17 cellular contexts compared by ENCODE assay signal in the genomic region with DNA sequence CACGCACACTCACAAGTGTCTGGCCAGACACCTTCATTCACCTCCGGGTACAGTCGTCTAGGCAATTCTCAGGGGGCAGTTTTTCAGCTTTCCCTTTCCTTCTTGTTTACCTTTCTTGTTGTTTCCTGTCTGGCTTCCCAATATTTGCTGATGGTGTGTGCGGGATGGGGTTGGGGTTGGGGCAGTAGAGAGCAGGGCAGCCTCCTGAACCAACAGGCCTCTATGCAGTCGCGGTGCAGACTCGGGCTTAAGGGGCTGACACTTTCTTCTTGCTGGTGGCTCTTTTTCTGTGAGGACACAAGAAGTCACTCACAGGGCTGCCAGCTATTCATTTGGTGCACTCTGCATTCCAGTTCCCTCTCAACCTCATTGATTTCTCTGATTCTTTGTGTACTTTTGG. TPM values are rescaled to one million over a fixed set of nuclear protein-coding genes. Genes with fewer than 3 reads are reported as not detected.
A peak's percentile ranks its signal among the peaks of the same experiment; 100 is the strongest.
DNase-seq lines count a peak whose midpoint lies in the region; ATAC-seq, FAIRE-seq and TF ChIP-seq lines count a peak whose summit lies in the region.
"Had no signal": no experiment of that assay in that cellular context is flagged by ENCODE, and none has a peak within 500 bp of the region (broad histone marks: within the 10 kb centered on the region; RNA-seq: fewer than 3 reads in every experiment).

No MANE protein-coding gene starts in this region.

- TF ChIP-seq EP300 in HepG2 (IDR thresholded peaks at IDR 0.05; ENCODE audit: low read depth in 2 of 2, low read length in 2 of 2) (no peak), HepG2 (CRISPR knock-in tag; IDR thresholded peaks at IDR 0.05; ENCODE audit: borderline replicate concordance) (no peak)

- no peak for TF ChIP-seq CTCF in right atrium auricular region (IDR thresholded peaks at IDR 0.05)
- no peak for TF ChIP-seq CTCF in HepG2 (CRISPR knock-in tag; IDR thresholded peaks at IDR 0.05)

- peak; percentile 47 for DNase-seq in cardiac septum (ENCODE audit: low spot score)
- no peak for DNase-seq in right atrium auricular region (ENCODE audit: low spot score)
- no peak for DNase-seq in HepG2 (ENCODE audit: low spot score)
- DNase-seq in posterior vena cava (ENCODE audit: low spot score) = peak; percentile 31
- no peak for DNase-seq in stimulated activated naive CD8-positive, alpha-beta T cell treated with anti-CD3 and anti-CD28 coated beads, Interleukin-15, amount 100 ng/mL, for 72 hours
- no peak for DNase-seq in T-helper 1 cell
- DNase-seq in HuH-7.5 (ENCODE audit: low spot score) = no peak
- no peak for DNase-seq in activated T-cell treated with anti-CD3 and anti-CD28 coated beads, Interleukin-2, amount 50 U/mL, for 72 hours
- DNase-seq: AML-193, DMS53, IMR-90, NCI-H1417 treated with DMSO at 0.1 percent for 48 hours, NCI-H2029, NCI-H510A treated with DMSO at 0.1 percent for 48 hours had no signal

- peak overlapping the region in 1 of 2 donors; percentile 94 for H3K27ac Mint-ChIP-seq in stimulated activated naive CD8-positive, alpha-beta T cell treated with anti-CD3 and anti-CD28 coated beads, Interleukin-15, amount 100 ng/mL, for 72 hours
- no peak overlapping the region for H3K27ac Mint-ChIP-seq in activated T-cell treated with anti-CD3 and anti-CD28 coated beads, Interleukin-2, amount 50 U/mL, for 72 hours

- no TSS peak for BruUV-seq in HepG2 (replicated peaks; lab: Mats Ljungman, UMichigan)

- no peak for FAIRE-seq in HepG2 (lab: Jason Lieb, UNC)
- FAIRE-seq: GM18507, RCC 7860 had no signal

- H2AFZ ChIP-seq in HepG2 (ENCODE audit: low read length) = no peak overlapping the region

- H3K4me3 Mint-ChIP-seq in stimulated activated naive CD8-positive, alpha-beta T cell treated with anti-CD3 and anti-CD28 coated beads, Interleukin-15, amount 100 ng/mL, for 72 hours = no peak overlapping the region
- H3K4me3 Mint-ChIP-seq in activated T-cell treated with anti-CD3 and anti-CD28 coated beads, Interleukin-2, amount 50 U/mL, for 72 hours = no peak overlapping the region

- no peak for TF ChIP-seq POLR2A in HepG2 (IDR thresholded peaks at IDR 0.05; ENCODE audit: insufficient read depth in 1 of 2, low read depth in 2 of 2, low read length in 2 of 2)

- H3K27me3 Mint-ChIP-seq in stimulated activated naive CD8-positive, alpha-beta T cell treated with anti-CD3 and anti-CD28 coated beads, Interleukin-15, amount 100 ng/mL, for 72 hours = no peaks in the 10 kb centered on the region
- H3K27me3 Mint-ChIP-seq in activated T-cell treated with anti-CD3 and anti-CD28 coated beads, Interleukin-2, amount 50 U/mL, for 72 hours (ENCODE audit: low read depth) = no peaks in the 10 kb centered on the region

- no peaks in the 10 kb centered on the region for H3K9me3 Mint-ChIP-seq in stimulated activated naive CD8-positive, alpha-beta T cell treated with anti-CD3 and anti-CD28 coated beads, Interleukin-15, amount 100 ng/mL, for 72 hours
- no peaks in the 10 kb centered on the region for H3K9me3 Mint-ChIP-seq in activated T-cell treated with anti-CD3 and anti-CD28 coated beads, Interleukin-2, amount 50 U/mL, for 72 hours

- H3K4me1 Mint-ChIP-seq in stimulated activated naive CD8-positive, alpha-beta T cell treated with anti-CD3 and anti-CD28 coated beads, Interleukin-15, amount 100 ng/mL, for 72 hours = peaks cover 42% of the 10 kb centered on the region
- H3K4me1 Mint-ChIP-seq in activated T-cell treated with anti-CD3 and anti-CD28 coated beads, Interleukin-2, amount 50 U/mL, for 72 hours (ENCODE audit: low read depth) = peaks cover 52% of the 10 kb centered on the region

- CTCF ChIA-PET in HepG2 (lab: Yijun Ruan, JAX; ENCODE audit: low intra/inter-chr PET ratio, low total read pairs) = no interaction called here

- in situ Hi-C loops in HepG2 (cut with HindIII; ENCODE audit: extremely low pct_ligation_motif_present, low pct_unique_long_range_greater_than_20kb) = no loop called here

- intact Hi-C loops in cardiac septum (cut with DNase I) = no loop called here
- intact Hi-C loops in HepG2 (cut with micrococcal nuclease; ENCODE audit: unreplicated experiment) = no loop called here
- intact Hi-C loops in posterior vena cava (cut with DNase I) = no loop called here

- ATAC-seq in HepG2 = peak; percentile 22; the same call in 1 of the 3 replicates
- ATAC-seq in stimulated activated naive CD8-positive, alpha-beta T cell treated with anti-CD3 and anti-CD28 coated beads, Interleukin-15, amount 100 ng/mL, for 72 hours = no peak
- ATAC-seq in activated T-cell treated with anti-CD3 and anti-CD28 coated beads, Interleukin-2, amount 50 U/mL, for 72 hours (replicated peaks in 1 of 2) = no peak

- 47% methylated on average over 3 of the region's 7 CpGs for WGBS in HepG2 (ENCODE audit: low lambda C conversion rate)

- POLR2A ChIA-PET in HepG2 (lab: Yijun Ruan, JAX) = no interaction called here

- H3K36me3 Mint-ChIP-seq in activated T-cell treated with anti-CD3 and anti-CD28 coated beads, Interleukin-2, amount 50 U/mL, for 72 hours (ENCODE audit: insufficient read depth in 2 of 2) = peaks cover 0 to 3% of the 10 kb centered on the region in 2 donors

- TF ChIP-seq RAD21 in HepG2 (CRISPR knock-in tag; IDR thresholded peaks at IDR 0.05) = no peak

- no peak overlapping the region for H3K4me3 ChIP-seq in right atrium auricular region
- no peak overlapping the region for H3K4me3 ChIP-seq in HepG2 (replicated peaks in 1 of 3; ENCODE audit: insufficient read depth in 1 of 3, low read depth in 2 of 3, low read length in 3 of 3)
- H3K4me3 ChIP-seq: HAP-1 had no signal

- H3K4me2 ChIP-seq in HepG2 (ENCODE audit: low read depth, low read length) = no peak overlapping the region

- H3K27me3 ChIP-seq in right atrium auricular region (no peaks in the 10 kb centered on the region), HepG2 (ENCODE audit: control insufficient read depth in 1 of 2, insufficient read depth in 2 of 2, low read length in 2 of 2) (no peaks in the 10 kb centered on the region)

- H3K9ac ChIP-seq in HepG2 (ENCODE audit: insufficient read depth, low read depth, low read length) = no peak overlapping the region

- H3K9me3 ChIP-seq in right atrium auricular region (no peaks in the 10 kb centered on the region), HepG2 (ENCODE audit: low read length) (no peaks in the 10 kb centered on the region)
- H3K9me3 ChIP-seq: HAP-1 had no signal

- H4K20me1 ChIP-seq in HepG2 (ENCODE audit: insufficient read depth, low read length) = no peaks in the 10 kb centered on the region

- H3K36me3 ChIP-seq in right atrium auricular region = no peaks in the 10 kb centered on the region
- H3K36me3 ChIP-seq in HepG2 (replicated peaks in 1 of 2; ENCODE audit: control insufficient read depth in 1 of 2, insufficient read depth in 2 of 2, low read length in 2 of 2) = no peaks in the 10 kb centered on the region
- H3K36me3 ChIP-seq: HAP-1 had no signal

- H3K27ac ChIP-seq in right atrium auricular region (no peak overlapping the region), HepG2 (ENCODE audit: extremely low read length, insufficient read depth, low read length) (no peak overlapping the region)

- H3K79me2 ChIP-seq in HepG2 (ENCODE audit: insufficient read depth, low read length) = no peaks in the 10 kb centered on the region

- H3K4me1 ChIP-seq in right atrium auricular region (peaks cover 0 to 12% of the 10 kb centered on the region in 2 donors), HepG2 (ENCODE audit: insufficient read depth, low read length) (peaks cover 28% of the 10 kb centered on the region)
- H3K4me1 ChIP-seq: HAP-1 had no signal

TF ChIP-seq in HepG2, 621 proteins besides CTCF, POLR2A, EP300 and RAD21 (continues in another document):
- TF ChIP-seq SYNCRIP (IDR thresholded peaks at IDR 0.05; ENCODE audit: insufficient read depth, low read depth, low read length) (no peak), PRMT3 (CRISPR knock-in tag; IDR thresholded peaks at IDR 0.05; ENCODE audit: borderline replicate concordance, low read depth) (no peak), MEIS1 (CRISPR knock-in tag; IDR thresholded peaks at IDR 0.05; ENCODE audit: borderline replicate concordance) (no peak), JUND (CRISPR knock-in tag; IDR thresholded peaks at IDR 0.05) (no peak), DMAP1 (CRISPR knock-in tag; IDR thresholded peaks at IDR 0.05) (no peak), ZNF343 (CRISPR knock-in tag; IDR thresholded peaks at IDR 0.05) (no peak), SRF (IDR thresholded peaks at IDR 0.05; ENCODE audit: low read depth, low read length) (no peak), ZNF333 (CRISPR knock-in tag; IDR thresholded peaks at IDR 0.05; ENCODE audit: borderline replicate concordance) (no peak), SSRP1 (CRISPR knock-in tag; IDR thresholded peaks at IDR 0.05) (no peak)
- TF ChIP-seq, protein P1, sequence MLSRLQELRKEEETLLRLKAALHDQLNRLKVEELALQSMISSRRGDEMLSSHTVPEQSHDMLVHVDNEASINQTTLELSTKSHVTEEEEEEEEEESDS (CRISPR knock-in tag; IDR thresholded peaks at IDR 0.05; ENCODE audit: borderline replicate concordance) = no peak

RNA-seq across cellular contexts. Expression of a gene that starts 56.4 kb away (rescaled TPM):
- total RNA-seq in cardiac septum (29.9 TPM), right atrium auricular region (10 to 100 TPM in 1 of 2 donors, 1 to 10 TPM in 1; 7.8 to 15.8 TPM), HepG2 (2016; rRNA removed; fragmentation: Illumina TruSeq; extraction: Trizol) (1.7 and 3.8 TPM in 2 replicates), posterior vena cava (10 to 100 TPM; 30.4 to 37.8 TPM)
- 0.97 and 1.4 TPM in 2 replicates for total RNA-seq in HepG2 (2016; cell fraction: cytosol; rRNA removed; fragmentation: Illumina TruSeq; extraction: Trizol; ENCODE audit: low read depth)
- total RNA-seq in HepG2 (2016; cell fraction: insoluble cytoplasmic fraction; rRNA removed; fragmentation: Illumina TruSeq; extraction: Trizol) = 1.4 and 2.5 TPM in 2 replicates
- 1.5 and 3.5 TPM in 2 replicates for total RNA-seq in HepG2 (2016; cell fraction: membrane; rRNA removed; fragmentation: Illumina TruSeq; extraction: Trizol)
- 0.56 and 1.4 TPM in 2 replicates for total RNA-seq in HepG2 (2016; cell fraction: nucleus; rRNA removed; fragmentation: Illumina TruSeq; extraction: Trizol)
- 1.4 TPM in 2 replicates for polyA plus RNA-seq in HepG2 (2011; rRNA removed)
- 1.2 and 1.4 TPM in 2 replicates for polyA plus RNA-seq in HepG2 (2011; cell fraction: cytosol; rRNA removed)
- polyA plus RNA-seq in HepG2 (2011; cell fraction: nucleus; rRNA removed) = 0.37 and 0.74 TPM in 2 replicates
- polyA plus RNA-seq in HepG2 (2012) = 2.5 and 2.6 TPM in 2 replicates
- 1.6 and 2.1 TPM in 2 replicates for polyA plus RNA-seq in HepG2 (2016; cell fraction: cytosol; fragmentation: Illumina TruSeq; extraction: Trizol; ENCODE audit: low read depth)
- 5.6 and 6.3 TPM in 2 replicates for polyA plus RNA-seq in HepG2 (2016; cell fraction: insoluble cytoplasmic fraction; fragmentation: Illumina TruSeq; extraction: Trizol; ENCODE audit: low read depth)
- polyA plus RNA-seq in HepG2 (2016; cell fraction: membrane; fragmentation: Illumina TruSeq; extraction: Trizol; ENCODE audit: low read depth) = 2.5 and 2.8 TPM in 2 replicates
- 3.0 and 5.4 TPM in 2 replicates for polyA plus RNA-seq in HepG2 (2016; cell fraction: nucleus; fragmentation: Illumina TruSeq; extraction: Trizol; ENCODE audit: insufficient read depth, low read depth)
- polyA minus RNA-seq in HepG2 (2011; rRNA and poly(A)+ RNA removed; ENCODE audit: low replicate concordance) = 0.46 and 20.4 TPM in 2 replicates
- 1.4 and 1.6 TPM in 2 replicates for polyA minus RNA-seq in HepG2 (2011; cell fraction: cytosol; rRNA and poly(A)+ RNA removed)
- polyA minus RNA-seq in HepG2 (2011; cell fraction: nucleus; rRNA and poly(A)+ RNA removed) = 1.0 and 2.1 TPM in 2 replicates
- total RNA-seq in activated T-cell treated with anti-CD3 and anti-CD28 coated beads, Interleukin-2, amount 50 U/mL, for 72 hours = 10 to 100 TPM; 57.7 to 66.5 TPM

Comparison
In these comparisons a context has a peak if more than half of its experiments do, and no peak if none do; other contexts are left out.
1. DNase-seq: peak in cardiac septum (single experiment) and posterior vena cava (single experiment); none in right atrium auricular region (single experiment), HepG2 (single experiment), stimulated activated naive CD8-positive, alpha-beta T cell treated with anti-CD3 and anti-CD28 coated beads, Interleukin-15, amount 100 ng/mL, for 72 hours (0 of 2), T-helper 1 cell (0 of 5), HuH-7.5 (single experiment) and activated T-cell treated with anti-CD3 and anti-CD28 coated beads, Interleukin-2, amount 50 U/mL, for 72 hours (0 of 2).